ENCODE assay signal across 8 cellular contexts in genomic region chr6:157033428-157034140, GRCh38.
A peak's percentile ranks its signal among the peaks of the same experiment; 100 is the strongest.
DNase-seq lines count a peak whose midpoint lies in the region; ATAC-seq and TF ChIP-seq lines count a peak whose summit lies in the region.

No MANE protein-coding gene starts in this region.

- peak in 1 of 34 experiments; percentile 10 for DNase-seq in T-cell
- peak; percentile 19 for DNase-seq in fibroblast of pulmonary artery (ENCODE audit: low read depth)
- no peak for DNase-seq in smooth muscle cell (lab: John Stamatoyannopoulos, UW; ENCODE audit: unreplicated experiment)
- no peak for DNase-seq in SW 1271 (lab: John Stamatoyannopoulos, UW)
- no peak for DNase-seq in cortex of kidney (lab: John Stamatoyannopoulos, UW)
- no peak for DNase-seq in sciatic nerve (ENCODE audit: low spot score)

- peak overlapping the region; percentile 60 for H3K4me3 ChIP-seq in fibroblast of pulmonary artery (replicated peaks; ENCODE audit: low read depth, low read length)
- peak overlapping the region; percentile 19 for H3K4me3 ChIP-seq in smooth muscle cell

- peaks cover 10% of the 10 kb centered on the region for H3F3A ChIP-seq in smooth muscle cell (ENCODE audit: low read depth)

- H3K9me3 ChIP-seq in smooth muscle cell (replicated peaks; ENCODE audit: low read depth): no peaks in the 10 kb centered on the region

- H3K4me2 ChIP-seq in smooth muscle cell: peak overlapping the region; percentile 47

- H3K9ac ChIP-seq in smooth muscle cell (ENCODE audit: low read depth): no peak overlapping the region

- TF ChIP-seq CTCF in fibroblast of pulmonary artery (IDR thresholded peaks at IDR 0.05; ENCODE audit: low read length, missing control alignments): no peak
- no peak for TF ChIP-seq CTCF in smooth muscle cell (IDR thresholded peaks at IDR 0.05; ENCODE audit: borderline replicate concordance, insufficient read depth, poor library complexity, severe bottlenecking)

- H3K36me3 Mint-ChIP-seq in T-cell: peaks cover 3% of the 10 kb centered on the region

- peak overlapping the region; percentile 95 for H3K27ac Mint-ChIP-seq in T-cell

- no peaks in the 10 kb centered on the region for H3K36me3 ChIP-seq in smooth muscle cell (ENCODE audit: low read depth)

- peaks cover 24% of the 10 kb centered on the region for H3K4me1 ChIP-seq in smooth muscle cell (ENCODE audit: low read depth)

- POLR2A ChIA-PET in T-cell (lab: Charles Lee): interaction anchor here in 1 of 2 donors (0.6 kb wide), 1 partner anchor 128 kb away, joined by 3 read pairs; no protein-coding TSS in a partner anchor

- WGBS in smooth muscle cell (ENCODE audit: low lambda C conversion rate): 73% methylated on average over 5 of the region's 5 CpGs

- H3K27me3 ChIP-seq in smooth muscle cell (ENCODE audit: low read depth): no peaks in the 10 kb centered on the region

- H4K20me1 ChIP-seq in smooth muscle cell (ENCODE audit: low read depth): peaks cover 79% of the 10 kb centered on the region

- intact Hi-C loops in sciatic nerve (cut with DNase I): no loop called here

- H3K4me3 Mint-ChIP-seq in T-cell: peak overlapping the region; percentile 74 to 93 (median 91)

- ATAC-seq in GM21528 (IDR thresholded peaks at IDR 0.05; ENCODE audit: low FRiP score, unreplicated experiment) (peak; percentile 51), T-cell (replicated peaks in 1 of 4) (peak in 3 of 4 experiments; percentile 48 to 61 (median 58)), sciatic nerve (no peak), HG03097 (IDR thresholded peaks at IDR 0.05; ENCODE audit: low FRiP score, unreplicated experiment) (no peak)

- no peaks in the 10 kb centered on the region for H3K9me3 Mint-ChIP-seq in T-cell

- no peak overlapping the region for H2AFZ ChIP-seq in smooth muscle cell (ENCODE audit: low read depth)

- CTCF ChIA-PET in T-cell (lab: Charles Lee): interaction anchor here (1.0 to 2.4 kb wide), 10 partner anchors 9 to 153 kb away, joined by 4 to 8 read pairs (median 5); no protein-coding TSS in a partner anchor

- H3K79me2 ChIP-seq in smooth muscle cell (ENCODE audit: low read depth): peaks cover 81% of the 10 kb centered on the region

- peaks cover 36 to 46% (median 42%) of the 10 kb centered on the region in 3 donors for H3K4me1 Mint-ChIP-seq in T-cell

- H3K27me3 Mint-ChIP-seq in T-cell: no peaks in the 10 kb centered on the region

- no peak overlapping the region for H3K27ac ChIP-seq in smooth muscle cell (ENCODE audit: low read depth)

Comparison
In these comparisons a context has a peak if more than half of its experiments do, and no peak if none do; other contexts are left out.
1. ATAC-seq: peak in GM21528 (single experiment) and T-cell (3 of 4); none in sciatic nerve (single experiment) and HG03097 (single experiment).